ENCODE assay signal across 13 cellular contexts in genomic region chr4:69095301-69095731, GRCh38. TPM values are rescaled to one million over a fixed set of nuclear protein-coding genes. Genes with fewer than 3 reads are reported as not detected.
A peak's percentile ranks its signal among the peaks of the same experiment; 100 is the strongest.
DNase-seq lines count a peak whose midpoint lies in the region; ATAC-seq, FAIRE-seq and TF ChIP-seq lines count a peak whose summit lies in the region.
"Had no signal": no experiment of that assay in that cellular context is flagged by ENCODE, and none has a peak within 500 bp of the region (broad histone marks: within the 10 kb centered on the region; RNA-seq: fewer than 3 reads in every experiment).

No MANE protein-coding gene starts in this region.

- no peak overlapping the region for H3K9ac ChIP-seq in K562 (ENCODE audit: insufficient read depth in 1 of 2, low read depth in 2 of 2, low read length in 2 of 2)

- H3K4me3 ChIP-seq in K562 = no peak overlapping the region

- no peaks in the 10 kb centered on the region for H4K20me1 ChIP-seq in K562 (replicated peaks; ENCODE audit: control insufficient read depth, insufficient read depth, low read length)

- DNase-seq in Caki2 (ENCODE audit: low read depth) (peak; percentile 75), HT-29 (ENCODE audit: low spot score) (peak; percentile 65), K562 (ENCODE audit: extremely low read depth in 1 of 4, low spot score in 3 of 4) (no peak), kidney tubule cell (ENCODE audit: low spot score) (peak; percentile 92), cerebellar nuclear complex (lab: John Stamatoyannopoulos, UW) (no peak), hypothalamus (lab: John Stamatoyannopoulos, UW) (no peak)
- DNase-seq: activated gamma-delta T cell, NCI-H187 had no signal

- H3K9me3 ChIP-seq in K562 (replicated peaks; ENCODE audit: control insufficient read depth, insufficient read depth, low read depth, low read length) = no peaks in the 10 kb centered on the region; the same call in 1 of the 2 replicates

- no peaks in the 10 kb centered on the region for H3K4me1 ChIP-seq in K562 (replicated peaks in 1 of 2; ENCODE audit: control insufficient read depth in 2 of 2, insufficient read depth in 2 of 2, low read length in 2 of 2)

- TF ChIP-seq POLR2A in K562 (conservative IDR thresholded peaks at IDR 0.05) = no peak

- no peaks in the 10 kb centered on the region for H3K27me3 ChIP-seq in K562 (ENCODE audit: control insufficient read depth in 2 of 2, insufficient read depth in 2 of 2, low read length in 2 of 2)

- in situ Hi-C loops in Caki2 (cut with HindIII; ENCODE audit: low pct_unique_long_range_greater_than_20kb, low sequenced_read_pairs) = no loop called here
- in situ Hi-C loops in K562 (cut with MboI) = no loop called here

- TF ChIP-seq RAD21 in K562 (CRISPR knock-in tag; conservative IDR thresholded peaks at IDR 0.05 in 1 of 2, IDR thresholded peaks at IDR 0.05 in 1 of 2) = no peak

- TF ChIP-seq EP300 in K562 (IDR thresholded peaks at IDR 0.05; ENCODE audit: low read length) = no peak

- no peak overlapping the region for H3K4me2 ChIP-seq in K562 (ENCODE audit: insufficient read depth, low read length)

- intact Hi-C loops in K562 (cut with micrococcal nuclease) = no loop called here

- WGBS in K562 (ENCODE audit: insufficient coverage, low coverage, missing lambda C conversion rate) = 0% methylated on average over 2 of the region's 2 CpGs

- no peak for ATAC-seq in K562
- no peak for ATAC-seq in HG02973 (IDR thresholded peaks at IDR 0.05; ENCODE audit: unreplicated experiment)
- no peak for ATAC-seq in HG02588 (IDR thresholded peaks at IDR 0.05; ENCODE audit: unreplicated experiment)

- no peaks in the 10 kb centered on the region for H3K9me1 ChIP-seq in K562 (ENCODE audit: control insufficient read depth, insufficient read depth, low read length)

- H3K36me3 ChIP-seq in K562 (ENCODE audit: control insufficient read depth, insufficient read depth, low read length) = no peaks in the 10 kb centered on the region

- BruUV-seq in K562 (replicated peaks; lab: Mats Ljungman, UMichigan) = no TSS peak

- FAIRE-seq in K562 (lab: Jason Lieb, UNC) = no peak
- FAIRE-seq: TTC549 had no signal

- CTCF ChIA-PET in K562 (lab: Yijun Ruan, JAX; ENCODE audit: low intra/inter-chr PET ratio) = no interaction called here

- POLR2A ChIA-PET in K562 (lab: Yijun Ruan, JAX) = no interaction called here

- TF ChIP-seq CTCF in K562 (IDR thresholded peaks at IDR 0.05 in 2 of 3, conservative IDR thresholded peaks at IDR 0.05 in 1 of 3; ENCODE audit: insufficient read depth in 2 of 3, low read depth in 1 of 3, low read length in 3 of 3) = no peak

- no peak overlapping the region for H2AFZ ChIP-seq in K562 (ENCODE audit: low read depth, low read length)

- no peaks in the 10 kb centered on the region for H3K79me2 ChIP-seq in K562 (ENCODE audit: control insufficient read depth, insufficient read depth, low read length)

- no peak overlapping the region for H3K27ac ChIP-seq in K562 (ENCODE audit: extremely low read depth, low read depth, low read length)

TF ChIP-seq in K562, 482 proteins besides CTCF, POLR2A, EP300 and RAD21:
- TF ChIP-seq MAFG (tag; conservative IDR thresholded peaks at IDR 0.05) (peak; percentile 58; the same call in 1 of the 2 replicates), EZH2 (IDR thresholded peaks at IDR 0.05; ENCODE audit: borderline replicate concordance, low read depth, low read length) (no peak), NFIC (IDR thresholded peaks at IDR 0.05) (no peak), ZNF316 (IDR thresholded peaks at IDR 0.05) (peak; percentile 80), MAFK (IDR thresholded peaks at IDR 0.05; ENCODE audit: low read length) (peak; percentile 78), E2F3 (CRISPR knock-in tag; IDR thresholded peaks at IDR 0.05) (no peak), ZNF253 (CRISPR knock-in tag; conservative IDR thresholded peaks at IDR 0.05) (no peak), C11orf30 (IDR thresholded peaks at IDR 0.05; ENCODE audit: low read depth) (peak; percentile 65; the same call in 1 of the 2 replicates), KAT7 (CRISPR knock-in tag; IDR thresholded peaks at IDR 0.05; ENCODE audit: borderline replicate concordance) (no peak), ELF2 (CRISPR knock-in tag; IDR thresholded peaks at IDR 0.05) (no peak), POU5F1 (IDR thresholded peaks at IDR 0.05; ENCODE audit: borderline replicate concordance, low read depth, low read length, partially characterized antibody) (no peak), COPS2 (conservative IDR thresholded peaks at IDR 0.05) (no peak), MAFF (IDR thresholded peaks at IDR 0.05; ENCODE audit: low read length) (peak; percentile 62), ZBTB17 (CRISPR knock-in tag; IDR thresholded peaks at IDR 0.05) (no peak)
- TF ChIP-seq, protein P1, sequence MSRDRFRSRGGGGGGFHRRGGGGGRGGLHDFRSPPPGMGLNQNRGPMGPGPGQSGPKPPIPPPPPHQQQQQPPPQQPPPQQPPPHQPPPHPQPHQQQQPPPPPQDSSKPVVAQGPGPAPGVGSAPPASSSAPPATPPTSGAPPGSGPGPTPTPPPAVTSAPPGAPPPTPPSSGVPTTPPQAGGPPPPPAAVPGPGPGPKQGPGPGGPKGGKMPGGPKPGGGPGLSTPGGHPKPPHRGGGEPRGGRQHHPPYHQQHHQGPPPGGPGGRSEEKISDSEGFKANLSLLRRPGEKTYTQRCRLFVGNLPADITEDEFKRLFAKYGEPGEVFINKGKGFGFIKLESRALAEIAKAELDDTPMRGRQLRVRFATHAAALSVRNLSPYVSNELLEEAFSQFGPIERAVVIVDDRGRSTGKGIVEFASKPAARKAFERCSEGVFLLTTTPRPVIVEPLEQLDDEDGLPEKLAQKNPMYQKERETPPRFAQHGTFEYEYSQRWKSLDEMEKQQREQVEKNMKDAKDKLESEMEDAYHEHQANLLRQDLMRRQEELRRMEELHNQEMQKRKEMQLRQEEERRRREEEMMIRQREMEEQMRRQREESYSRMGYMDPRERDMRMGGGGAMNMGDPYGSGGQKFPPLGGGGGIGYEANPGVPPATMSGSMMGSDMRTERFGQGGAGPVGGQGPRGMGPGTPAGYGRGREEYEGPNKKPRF (IDR thresholded peaks at IDR 0.05; ENCODE audit: low read depth, low read length) = no peak
- TF ChIP-seq, protein P2, sequence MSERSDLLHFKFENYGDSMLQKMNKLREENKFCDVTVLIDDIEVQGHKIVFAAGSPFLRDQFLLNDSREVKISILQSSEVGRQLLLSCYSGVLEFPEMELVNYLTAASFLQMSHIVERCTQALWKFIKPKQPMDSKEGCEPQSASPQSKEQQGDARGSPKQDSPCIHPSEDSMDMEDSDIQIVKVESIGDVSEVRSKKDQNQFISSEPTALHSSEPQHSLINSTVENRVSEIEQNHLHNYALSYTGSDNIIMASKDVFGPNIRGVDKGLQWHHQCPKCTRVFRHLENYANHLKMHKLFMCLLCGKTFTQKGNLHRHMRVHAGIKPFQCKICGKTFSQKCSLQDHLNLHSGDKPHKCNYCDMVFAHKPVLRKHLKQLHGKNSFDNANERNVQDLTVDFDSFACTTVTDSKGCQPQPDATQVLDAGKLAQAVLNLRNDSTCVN (CRISPR knock-in tag; IDR thresholded peaks at IDR 0.05) = no peak

RNA-seq across cellular contexts. Expression of gene UGT2B7, which starts 1.0 kb away (rescaled TPM):
- total RNA-seq in Caki2 (2014; rRNA removed; shearing (Covaris generic); ENCODE audit: low replicate concordance) = 0.84 TPM in 1 of 2 replicates, not detected in the other
- 0.08 and 0.73 TPM in 2 replicates for total RNA-seq in HT-29 (2014; rRNA removed; shearing (Covaris generic))
- total RNA-seq in K562 (2011; cell fraction: chromatin; rRNA removed; ENCODE audit: low replicate concordance) = not detected in 2 replicates
- total RNA-seq in K562 (2011; cell fraction: nucleolus; rRNA removed) = not detected in 2 replicates
- total RNA-seq in K562 (2011; cell fraction: nucleoplasm; rRNA removed) = not detected in 2 replicates
- total RNA-seq in K562 (2014; rRNA removed) (not detected in 2 replicates), K562 (2014; rRNA removed; fragmentation: Illumina TruSeq; extraction: Trizol) (0.18 TPM in 1 of 2 replicates, not detected in the other), K562 (2015; rRNA removed; fragmentation: Illumina TruSeq; extraction: Trizol) (not detected in 2 replicates), K562 (2021) (0.13 TPM in 1 of 2 replicates, not detected in the other)
- polyA plus RNA-seq in K562 (2011; rRNA removed) (0.04 TPM in 1 of 2 replicates, not detected in the other), K562 (2014; fragmentation: Illumina TruSeq; extraction: Trizol) (0.19 TPM in 1 of 2 replicates, not detected in the other), K562 (2014; fragmentation: Nextera tagmentation; extraction: Ambion mirVana) (under 1 TPM in 1 of 2 experiments, not detected in 1; 0.15 TPM), K562 (2014; rRNA removed) (not detected in 2 replicates)
- not detected in 2 replicates for polyA plus RNA-seq in K562 (2011; cell fraction: cytosol; rRNA removed)
- not detected in 2 replicates for polyA plus RNA-seq in K562 (2011; cell fraction: nucleus; rRNA removed)
- 0.18 and 0.21 TPM in 2 replicates for polyA plus RNA-seq in K562 (2012)
- polyA minus RNA-seq in K562 (2011; rRNA and poly(A)+ RNA removed) = not detected in 2 replicates
- polyA minus RNA-seq in K562 (2011; cell fraction: cytosol; rRNA and poly(A)+ RNA removed) = not detected in 2 replicates
- not detected in 2 replicates for polyA minus RNA-seq in K562 (2011; cell fraction: nucleus; rRNA and poly(A)+ RNA removed)
- total RNA-seq: dermis microvascular lymphatic vessel endothelial cell had no signal
- polyA plus RNA-seq: CD14-positive monocyte had no signal

Comparison
In these comparisons a context has a peak if more than half of its experiments do, and no peak if none do; other contexts are left out.
1. DNase-seq: peak in Caki2 (single experiment), HT-29 (single experiment) and kidney tubule cell (single experiment); none in K562 (0 of 4), cerebellar nuclear complex (0 of 2) and hypothalamus (0 of 51).